Comparison of ENCODE assay signal across 30 cellular contexts in genomic region chr6:81570673-81571072, GRCh38.
"Had no signal": no experiment of that assay in that cellular context is flagged by ENCODE, and none has a peak within 500 bp of the region (broad histone marks: within the 10 kb centered on the region; RNA-seq: fewer than 3 reads in every experiment).

No MANE protein-coding gene starts in this region.

- H3K9me3 ChIP-seq: esophagus muscularis mucosa, gastrocnemius medialis had no signal

- H3K4me1 ChIP-seq: foreskin keratinocyte, gastrocnemius medialis had no signal

- ATAC-seq: activated CD4-positive, CD25-positive, alpha-beta regulatory T cell treated with anti-CD3 and anti-CD28 coated beads, Interleukin-2, amount 50 U/mL, for 24 hours; activated CD8-positive, alpha-beta T cell treated with anti-CD3 and anti-CD28 coated beads for 36 hours; activated T-cell treated with anti-CD3 and anti-CD28 coated beads, Interleukin-2, amount 50 U/mL, for 4 hours; activated T-helper 17 cell treated with anti-CD3 and anti-CD28 coated beads, Interleukin-2, amount 50 U/mL, for 72 hours; effector memory CD8-positive, alpha-beta T cell; foreskin keratinocyte; gastrocnemius medialis; T-helper 17 cell had no signal

- H3K27ac ChIP-seq: brain microvascular endothelial cell, esophagus muscularis mucosa, foreskin keratinocyte, gastrocnemius medialis, WERI-Rb-1 had no signal

- DNase-seq: activated B cell treated with CpG ODN at 0.5 μM for 24 hours; activated CD4-positive, alpha-beta T cell treated with anti-CD3 and anti-CD28 coated beads for 48 hours; activated CD4-positive, alpha-beta T cell treated with anti-CD3 and anti-CD28 coated beads, Interleukin-2, amount 50 U/mL, for 1 hour; activated CD4-positive, alpha-beta T cell treated with anti-CD3 and anti-CD28 coated beads, Interleukin-2, amount 50 U/mL, for 48 hours; activated CD8-positive, alpha-beta memory T cell treated with anti-CD3 and anti-CD28 coated beads for 24 hours; activated CD8-positive, alpha-beta T cell treated with anti-CD3 and anti-CD28 coated beads for 36 hours; activated effector memory CD4-positive, alpha-beta T cell treated with Interleukin-2 at 50 U/mL for 16 hours; activated gamma-delta T cell treated with Interleukin-2 at 50 U/mL for 16 hours; activated naive CD4-positive, alpha-beta T cell treated with anti-CD3 and anti-CD28 coated beads, Interleukin-2, amount 50 U/mL, for 16 hours; activated naive CD4-positive, alpha-beta T cell treated with Interleukin-2 at 50 U/mL for 16 hours; activated T-cell treated with anti-CD3 and anti-CD28 coated beads, Interleukin-2, amount 50 U/mL, for 4 hours; amniotic stem cell; anterior cingulate cortex; brain microvascular endothelial cell; caudate nucleus; cortex of kidney; dermis blood vessel endothelial cell; effector CD4-positive, alpha-beta T cell; effector memory CD8-positive, alpha-beta T cell; erythroblast; foreskin keratinocyte; gastrocnemius medialis; SW 1271; T-helper 1 cell; T-helper 17 cell; T1000; WERI-Rb-1 had no signal

- H3K4me3 ChIP-seq: esophagus muscularis mucosa, gastrocnemius medialis had no signal

- H3K36me3 ChIP-seq: brain microvascular endothelial cell, esophagus muscularis mucosa, gastrocnemius medialis, WERI-Rb-1 had no signal

- H3K27me3 ChIP-seq: brain microvascular endothelial cell, esophagus muscularis mucosa, gastrocnemius medialis had no signal
